ENCODE assay signal across 8 cellular contexts in genomic region chr4:78937837-78938236, GRCh38. TPM values are rescaled to one million over a fixed set of nuclear protein-coding genes. Genes with fewer than 3 reads are reported as not detected.
DNase-seq lines count a peak whose midpoint lies in the region; ATAC-seq and TF ChIP-seq lines count a peak whose summit lies in the region.

No MANE protein-coding gene starts in this region.

- no peak for TF ChIP-seq CTCF in esophagus squamous epithelium (IDR thresholded peaks at IDR 0.05)

- no peak for TF ChIP-seq POLR2A in esophagus squamous epithelium (IDR thresholded peaks at IDR 0.05)

- peak overlapping the region; percentile 69 for H3K27ac Mint-ChIP-seq in activated naive CD8-positive, alpha-beta T cell treated with anti-CD3 and anti-CD28 coated beads, Interleukin-2, amount 10 ng/mL, durations not matched to agents 7 days and 5 days
- H3K27ac Mint-ChIP-seq in memory B cell, result no peak overlapping the region
- no peak overlapping the region for H3K27ac Mint-ChIP-seq in stimulated activated naive B cell treated with anti-CD40 and anti-IgM and Interleukin-4, amounts not matched to agents 10 μg/mL and 1 μg/mL and 100 μg/mL, for 72 hours

- H3K9me3 ChIP-seq in BLaER1, result no peaks in the 10 kb centered on the region
- no peaks in the 10 kb centered on the region for H3K9me3 ChIP-seq in HUES48 (ENCODE audit: control insufficient read depth, insufficient read depth, low read length)
- no peaks in the 10 kb centered on the region for H3K9me3 ChIP-seq in esophagus squamous epithelium

- H3K4me3 Mint-ChIP-seq in activated naive CD8-positive, alpha-beta T cell treated with anti-CD3 and anti-CD28 coated beads, Interleukin-2, amount 10 ng/mL, durations not matched to agents 7 days and 5 days, result peak overlapping the region; percentile 41
- peak overlapping the region; percentile 17 for H3K4me3 Mint-ChIP-seq in memory B cell
- H3K4me3 Mint-ChIP-seq in stimulated activated naive B cell treated with anti-CD40 and anti-IgM and Interleukin-4, amounts not matched to agents 10 μg/mL and 1 μg/mL and 100 μg/mL, for 72 hours, result no peak overlapping the region

- H4K20me1 ChIP-seq in BLaER1, result no peaks in the 10 kb centered on the region

- peaks cover 5% of the 10 kb centered on the region for H3K27me3 Mint-ChIP-seq in activated naive CD8-positive, alpha-beta T cell treated with anti-CD3 and anti-CD28 coated beads, Interleukin-2, amount 10 ng/mL, durations not matched to agents 7 days and 5 days
- H3K27me3 Mint-ChIP-seq in memory B cell, result peaks cover 2% of the 10 kb centered on the region
- H3K27me3 Mint-ChIP-seq in stimulated activated naive B cell treated with anti-CD40 and anti-IgM and Interleukin-4, amounts not matched to agents 10 μg/mL and 1 μg/mL and 100 μg/mL, for 72 hours, result no peaks in the 10 kb centered on the region

- no peak for ATAC-seq in activated naive CD8-positive, alpha-beta T cell treated with anti-CD3 and anti-CD28 coated beads, Interleukin-2, amount 10 ng/mL, durations not matched to agents 7 days and 5 days (ENCODE audit: low read depth)
- ATAC-seq in memory B cell (ENCODE audit: low read depth) (no peak), GM18867 (IDR thresholded peaks at IDR 0.05; ENCODE audit: unreplicated experiment) (no peak)
- ATAC-seq in stimulated activated naive B cell treated with anti-CD40 and anti-IgM and Interleukin-4, amounts not matched to agents 10 μg/mL and 1 μg/mL and 100 μg/mL, for 72 hours (replicated peaks), result no peak

- H3K4me2 ChIP-seq in BLaER1, result peak overlapping the region; percentile 90

- peaks cover 25% of the 10 kb centered on the region for H3K4me1 Mint-ChIP-seq in activated naive CD8-positive, alpha-beta T cell treated with anti-CD3 and anti-CD28 coated beads, Interleukin-2, amount 10 ng/mL, durations not matched to agents 7 days and 5 days
- H3K4me1 Mint-ChIP-seq in memory B cell, result peaks cover 16% of the 10 kb centered on the region
- peaks cover 6 to 14% of the 10 kb centered on the region in 2 donors for H3K4me1 Mint-ChIP-seq in stimulated activated naive B cell treated with anti-CD40 and anti-IgM and Interleukin-4, amounts not matched to agents 10 μg/mL and 1 μg/mL and 100 μg/mL, for 72 hours

- H3K27me3 ChIP-seq in BLaER1 (no peaks in the 10 kb centered on the region), HUES48 (ENCODE audit: control insufficient read depth, insufficient read depth, low read length) (peaks cover 15% of the 10 kb centered on the region), esophagus squamous epithelium (no peaks in the 10 kb centered on the region)

- intact Hi-C loops in esophagus squamous epithelium (cut with DNase I), result no loop called here

- no peak for DNase-seq in activated naive CD8-positive, alpha-beta T cell treated with anti-CD3 and anti-CD28 coated beads, Interleukin-2, amount 10 ng/mL, durations not matched to agents 7 days and 5 days
- no peak for DNase-seq in memory B cell (ENCODE audit: low spot score in 2 of 2)
- DNase-seq in esophagus squamous epithelium (lab: John Stamatoyannopoulos, UW), result no peak
- no peak for DNase-seq in GM19238 (ENCODE audit: insufficient read length, low spot score)
- DNase-seq in stimulated activated naive B cell treated with anti-CD40 and anti-IgM and Interleukin-4, amounts not matched to agents 10 μg/mL and 1 μg/mL and 100 μg/mL, for 72 hours, result no peak

- WGBS in esophagus squamous epithelium, 2 donors, result 77 to 94% methylated on average over 4 of the region's 4 CpGs

- no peaks in the 10 kb centered on the region for H3K9me3 Mint-ChIP-seq in activated naive CD8-positive, alpha-beta T cell treated with anti-CD3 and anti-CD28 coated beads, Interleukin-2, amount 10 ng/mL, durations not matched to agents 7 days and 5 days
- H3K9me3 Mint-ChIP-seq in memory B cell, result no peaks in the 10 kb centered on the region
- H3K9me3 Mint-ChIP-seq in stimulated activated naive B cell treated with anti-CD40 and anti-IgM and Interleukin-4, amounts not matched to agents 10 μg/mL and 1 μg/mL and 100 μg/mL, for 72 hours, result no peaks in the 10 kb centered on the region

- H3K36me3 ChIP-seq in BLaER1 (peaks cover 7% of the 10 kb centered on the region), HUES48 (ENCODE audit: control insufficient read depth, insufficient read depth, low read length) (peaks cover 10% of the 10 kb centered on the region), esophagus squamous epithelium (peaks cover 0 to 5% (median 0%) of the 10 kb centered on the region in 3 donors)

- POLR2A ChIA-PET in activated naive CD8-positive, alpha-beta T cell treated with anti-CD3 and anti-CD28 coated beads, Interleukin-2, amount 10 ng/mL, durations not matched to agents 7 days and 5 days (lab: Charles Lee), result no interaction called here

- H3K4me3 ChIP-seq in BLaER1 (0 out of 2 replicates have a peak overlapping the region, but pooled peaks have one; percentile 94), HUES48 (ENCODE audit: low read depth, low read length) (peak overlapping the region; percentile 95), esophagus squamous epithelium (peak overlapping the region in 1 of 4 donors; percentile 85)

- H3K4me1 ChIP-seq in BLaER1, result peaks cover 22% of the 10 kb centered on the region
- H3K4me1 ChIP-seq in HUES48 (ENCODE audit: control insufficient read depth, insufficient read depth, low read length), result peaks cover 26% of the 10 kb centered on the region
- peaks cover 6 to 41% (median 6%) of the 10 kb centered on the region in 3 donors for H3K4me1 ChIP-seq in esophagus squamous epithelium

- no peak overlapping the region for H3K27ac ChIP-seq in BLaER1
- H3K27ac ChIP-seq in HUES48 (ENCODE audit: low read depth, low read length), result no peak overlapping the region
- H3K27ac ChIP-seq in esophagus squamous epithelium, result no peak overlapping the region

- H3K9ac ChIP-seq in BLaER1 (0 out of 2 replicates have a peak overlapping the region, but pooled peaks have one; percentile 84), HUES48 (ENCODE audit: low read depth, low read length) (no peak overlapping the region)

- peaks cover 9% of the 10 kb centered on the region for H3K36me3 Mint-ChIP-seq in activated naive CD8-positive, alpha-beta T cell treated with anti-CD3 and anti-CD28 coated beads, Interleukin-2, amount 10 ng/mL, durations not matched to agents 7 days and 5 days
- H3K36me3 Mint-ChIP-seq in memory B cell, result peaks cover 11% of the 10 kb centered on the region
- H3K36me3 Mint-ChIP-seq in stimulated activated naive B cell treated with anti-CD40 and anti-IgM and Interleukin-4, amounts not matched to agents 10 μg/mL and 1 μg/mL and 100 μg/mL, for 72 hours, result peaks cover 2 to 6% of the 10 kb centered on the region in 2 donors

RNA-seq across cellular contexts. Expression of gene PAQR3, which starts 1.4 kb away (rescaled TPM):
- 10 to 100 TPM; 14.1 to 15.2 TPM for total RNA-seq in activated naive CD8-positive, alpha-beta T cell treated with anti-CD3 and anti-CD28 coated beads, Interleukin-2, amount 10 ng/mL, durations not matched to agents 7 days and 5 days
- 10 to 100 TPM in 1 of 4 donors, 1 to 10 TPM in 3; 9.4 to 18.9 (median 9.7) TPM for total RNA-seq in esophagus squamous epithelium

Comparison
In these comparisons a context has a peak if more than half of its experiments do, and no peak if none do; other contexts are left out.
1. H3K4me3 Mint-ChIP-seq: peak in activated naive CD8-positive, alpha-beta T cell treated with anti-CD3 and anti-CD28 coated beads, Interleukin-2, amount 10 ng/mL, durations not matched to agents 7 days and 5 days (single experiment) and memory B cell (single experiment); none in stimulated activated naive B cell treated with anti-CD40 and anti-IgM and Interleukin-4, amounts not matched to agents 10 μg/mL and 1 μg/mL and 100 μg/mL, for 72 hours (0 of 2).